26 cellular contexts compared by ENCODE assay signal in the genomic region with DNA sequence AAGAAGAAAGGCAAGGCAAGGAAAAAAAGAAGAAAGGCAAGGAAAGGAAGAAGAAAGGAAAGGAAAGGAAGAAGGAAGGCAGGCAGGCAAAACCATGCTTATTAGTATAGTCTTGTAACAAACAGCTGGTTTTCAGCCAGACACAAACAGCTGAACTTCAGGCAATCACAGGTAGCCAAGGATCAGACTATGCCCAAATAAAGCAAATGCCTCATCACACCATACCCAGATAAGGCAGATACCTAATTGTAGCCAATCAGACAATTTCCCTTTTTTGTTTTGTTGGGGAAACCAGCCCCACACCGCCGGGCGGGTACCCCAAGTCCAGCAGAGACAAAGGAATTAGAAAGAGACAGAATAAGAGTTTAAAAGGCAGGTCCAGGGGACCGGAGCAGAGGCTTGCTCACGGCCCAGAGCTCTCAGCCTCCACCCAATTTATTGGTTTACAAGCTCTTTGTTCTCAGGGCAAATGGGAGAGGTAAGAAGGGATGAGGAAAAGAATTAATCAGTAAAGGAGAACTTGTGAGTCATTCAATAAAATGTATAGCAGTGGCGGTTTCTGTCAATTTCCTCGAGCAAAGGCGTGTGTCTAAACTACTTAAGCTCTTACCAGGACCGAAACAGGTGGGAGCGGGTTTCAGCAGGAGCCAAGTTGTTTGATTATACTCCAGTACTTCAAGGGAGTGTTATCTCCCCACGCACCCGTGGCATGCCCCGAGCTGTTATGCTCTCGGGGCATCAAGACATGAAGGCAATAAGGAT.
DNase-seq lines count a peak whose midpoint lies in the region; ATAC-seq and TF ChIP-seq lines count a peak whose summit lies in the region.
"Had no signal": no experiment of that assay in that cellular context is flagged by ENCODE, and none has a peak within 500 bp of the region (broad histone marks: within the 10 kb centered on the region; RNA-seq: fewer than 3 reads in every experiment).

No MANE protein-coding gene starts in this region.

- H3K4me1 ChIP-seq in PC-3 (ENCODE audit: insufficient read depth, low read length) (peaks cover 11% of the 10 kb centered on the region), esophagus (ENCODE audit: control insufficient read depth in 2 of 2, insufficient read depth in 2 of 2, low read length in 1 of 2) (peaks cover 0 to 3% of the 10 kb centered on the region in 2 donors)

- H3K27me3 ChIP-seq in PC-3 (ENCODE audit: low read length) (no peaks in the 10 kb centered on the region), esophagus (ENCODE audit: control insufficient read depth in 1 of 2, insufficient read depth in 2 of 2, low read length in 2 of 2) (no peaks in the 10 kb centered on the region)

- 58 to 67% methylated on average over 14 of the region's 14 CpGs for WGBS in esophagus, 2 donors

- ATAC-seq in PC-3 (peak; percentile 70), left colon (peak; percentile 80), HG02870 (IDR thresholded peaks at IDR 0.05; ENCODE audit: unreplicated experiment) (no peak), GM18873 (IDR thresholded peaks at IDR 0.05; ENCODE audit: low FRiP score, unreplicated experiment) (no peak)
- ATAC-seq: GM12878, HepG2, Panc1 had no signal

- H3K9me3 ChIP-seq in PC-3 (ENCODE audit: low read length), result no peaks in the 10 kb centered on the region
- H3K9me3 ChIP-seq in esophagus (ENCODE audit: control insufficient read depth in 2 of 2, insufficient read depth in 1 of 2, low read depth in 1 of 2, low read length in 1 of 2), result peaks cover 0 to 2% of the 10 kb centered on the region in 2 donors

- H3K79me2 ChIP-seq in PC-3 (ENCODE audit: low read length), result no peaks in the 10 kb centered on the region

- TF ChIP-seq CTCF in PC-3 (conservative IDR thresholded peaks at IDR 0.05; ENCODE audit: low read depth, low read length), result no peak

- H2AFZ ChIP-seq in PC-3 (ENCODE audit: low read length), result 0 out of 2 replicates have a peak overlapping the region, but pooled peaks have one; percentile 9

- intact Hi-C loops in PC-3 (cut with micrococcal nuclease) (no loop called here), left colon (cut with DNase I, micrococcal nuclease) (no loop called here)

- CTCF ChIA-PET in PC-3 (lab: Charles Lee), result no interaction called here
- CTCF ChIA-PET in activated CD4-positive, alpha-beta T cell treated with anti-CD3 and anti-CD28 coated beads, Interleukin-2, amount 10 ng/mL, durations not matched to agents 7 days and 5 days (lab: Charles Lee), result no interaction called here

- H3K4me1 Mint-ChIP-seq in activated CD4-positive, alpha-beta T cell treated with anti-CD3 and anti-CD28 coated beads, Interleukin-2, amount 10 ng/mL, durations not matched to agents 7 days and 5 days, result no peaks in the 10 kb centered on the region
- H3K4me1 Mint-ChIP-seq: CD4-positive, alpha-beta memory T cell had no signal

- H3K4me3 ChIP-seq in PC-3 (ENCODE audit: low read length) (no peak overlapping the region; the same call in 1 of the 2 replicates), esophagus (ENCODE audit: low read depth in 1 of 2, low read length in 2 of 2) (peak overlapping the region; percentile 21 to 47)
- H3K4me3 ChIP-seq: GM12878 had no signal

- no peaks in the 10 kb centered on the region for H3K36me3 Mint-ChIP-seq in activated CD4-positive, alpha-beta T cell treated with anti-CD3 and anti-CD28 coated beads, Interleukin-2, amount 10 ng/mL, durations not matched to agents 7 days and 5 days (ENCODE audit: low read depth)
- H3K36me3 Mint-ChIP-seq: CD4-positive, alpha-beta memory T cell had no signal

- H3K9me2 ChIP-seq in PC-3 (replicated peaks; ENCODE audit: low read length), result no peaks in the 10 kb centered on the region

- POLR2A ChIA-PET in PC-3 (lab: Charles Lee; ENCODE audit: unreplicated experiment), result interaction anchor here (0.6 kb wide), 1 partner anchor 1071 kb away, joined by 3 read pairs; no protein-coding TSS in a partner anchor
- POLR2A ChIA-PET in activated CD4-positive, alpha-beta T cell treated with anti-CD3 and anti-CD28 coated beads, Interleukin-2, amount 10 ng/mL, durations not matched to agents 7 days and 5 days (lab: Charles Lee), result no interaction called here

- BruUV-seq in PC-3 (replicated peaks; lab: Mats Ljungman, UMichigan), result no TSS peak

- H3K36me3 ChIP-seq in PC-3 (ENCODE audit: low read depth, low read length) (no peaks in the 10 kb centered on the region), esophagus (ENCODE audit: control insufficient read depth in 2 of 2, insufficient read depth in 2 of 2, low read length in 1 of 2) (no peaks in the 10 kb centered on the region)

- no peak overlapping the region for H3K27ac Mint-ChIP-seq in activated CD4-positive, alpha-beta T cell treated with anti-CD3 and anti-CD28 coated beads, Interleukin-2, amount 10 ng/mL, durations not matched to agents 7 days and 5 days
- H3K27ac Mint-ChIP-seq: CD4-positive, alpha-beta memory T cell had no signal

- H4K20me1 ChIP-seq in PC-3 (ENCODE audit: low read length), result no peaks in the 10 kb centered on the region

- H3K27ac ChIP-seq in PC-3 (ENCODE audit: low read length) (no peak overlapping the region), esophagus (ENCODE audit: low read depth in 2 of 2, low read length in 1 of 2) (peak overlapping the region; percentile 79 to 85)
- H3K27ac ChIP-seq: RWPE1 had no signal

- H3K4me2 ChIP-seq in PC-3 (ENCODE audit: low read length), result peak overlapping the region; percentile 45

- H3K9me3 Mint-ChIP-seq in activated CD4-positive, alpha-beta T cell treated with anti-CD3 and anti-CD28 coated beads, Interleukin-2, amount 10 ng/mL, durations not matched to agents 7 days and 5 days, result no peaks in the 10 kb centered on the region

- H3K27me3 Mint-ChIP-seq in activated CD4-positive, alpha-beta T cell treated with anti-CD3 and anti-CD28 coated beads, Interleukin-2, amount 10 ng/mL, durations not matched to agents 7 days and 5 days, result no peaks in the 10 kb centered on the region
- H3K27me3 Mint-ChIP-seq: CD4-positive, alpha-beta memory T cell had no signal

- H3K4me3 Mint-ChIP-seq in activated CD4-positive, alpha-beta T cell treated with anti-CD3 and anti-CD28 coated beads, Interleukin-2, amount 10 ng/mL, durations not matched to agents 7 days and 5 days, result no peak overlapping the region
- H3K4me3 Mint-ChIP-seq: CD4-positive, alpha-beta memory T cell had no signal

- H3F3A ChIP-seq in PC-3 (ENCODE audit: low read length, unreplicated experiment), result no peaks in the 10 kb centered on the region

- H3K9ac ChIP-seq in PC-3 (ENCODE audit: low read length), result no peak overlapping the region

- DNase-seq in PC-3, result peak; percentile 56
- DNase-seq in left colon, result peak; percentile 58 to 62
- DNase-seq in activated CD4-positive, alpha-beta T cell treated with anti-CD3 and anti-CD28 coated beads, Interleukin-2, amount 10 ng/mL, durations not matched to agents 7 days and 5 days, result no peak
- DNase-seq in stimulated activated CD4-positive, alpha-beta T cell treated with anti-CD3 and anti-CD28 coated beads, Interleukin-4, amount 100 ng/mL, for 24 hours, result no peak
- DNase-seq: C1 segment of cervical spinal cord, COR-L47, DMS79, EL, GDM1, Kasumi-1, MV-4-11, NCI-H1105, NCI-H1436 treated with DMSO at 0.1 percent for 48 hours, NCI-H187 treated with DMSO at 0.1 percent for 48 hours, NCI-H446, NCI-H524 treated with DMSO at 0.1 percent for 48 hours, NCI-H774, SHP77 had no signal

Comparison
In these comparisons a context has a peak if more than half of its experiments do, and no peak if none do; other contexts are left out.
1. ATAC-seq: peak in PC-3 (single experiment) and left colon (single experiment); none in HG02870 (single experiment) and GM18873 (single experiment).
2. DNase-seq: peak in PC-3 (single experiment) and left colon (2 of 2); none in activated CD4-positive, alpha-beta T cell treated with anti-CD3 and anti-CD28 coated beads, Interleukin-2, amount 10 ng/mL, durations not matched to agents 7 days and 5 days (single experiment) and stimulated activated CD4-positive, alpha-beta T cell treated with anti-CD3 and anti-CD28 coated beads, Interleukin-4, amount 100 ng/mL, for 24 hours (single experiment).